In genomic region chr12:106302401-106303201, GRCh38 we compare ENCODE assay signal across 8 cellular contexts. TPM values are rescaled to one million over a fixed set of nuclear protein-coding genes. Genes with fewer than 3 reads are reported as not detected.
DNase-seq lines count a peak whose midpoint lies in the region; ATAC-seq and TF ChIP-seq lines count a peak whose summit lies in the region.

Gene TCP11L2, plus strand, starts transcription at chr12:106302733. Its CDS starts 8,343 bp downstream, at chr12:106311076.

- peak within 1 kb of the TSS; percentile 97 for H3K4me3 Mint-ChIP-seq in natural killer cell
- H3K4me3 Mint-ChIP-seq in stimulated activated naive B cell treated with anti-CD40 and anti-IgM and Interleukin-4, amounts not matched to agents 10 μg/mL and 1 μg/mL and 100 μg/mL, for 72 hours: peak within 1 kb of the TSS; percentile 92 to 100

- peaks cover 47 to 52% of the 10 kb centered on the region in 2 donors for H3K4me1 Mint-ChIP-seq in natural killer cell
- peaks cover 33 to 56% of the 10 kb centered on the region in 2 donors for H3K4me1 Mint-ChIP-seq in stimulated activated naive B cell treated with anti-CD40 and anti-IgM and Interleukin-4, amounts not matched to agents 10 μg/mL and 1 μg/mL and 100 μg/mL, for 72 hours

- DNase-seq in DMS153 (lab: John Stamatoyannopoulos, UW) (peak; percentile 23), KG1 (lab: John Stamatoyannopoulos, UW) (peak; percentile 74), RPMI8226 (peak; percentile 86), fibroblast of mammary gland (ENCODE audit: low read depth) (peak; percentile 58), natural killer cell (peak; percentile 90)
- DNase-seq in activated T-helper 9 cell treated with anti-CD3 and anti-CD28 coated beads, Interleukin-2, amount 50 U/mL, for 16 hours (ENCODE audit: low read depth): peak; percentile 85
- DNase-seq in stimulated activated naive B cell treated with anti-CD40 and anti-IgM and Interleukin-4, amounts not matched to agents 10 μg/mL and 1 μg/mL and 100 μg/mL, for 72 hours: peak; percentile 81

- H3K36me3 Mint-ChIP-seq in natural killer cell: no peaks in the 10 kb centered on the region
- H3K36me3 Mint-ChIP-seq in stimulated activated naive B cell treated with anti-CD40 and anti-IgM and Interleukin-4, amounts not matched to agents 10 μg/mL and 1 μg/mL and 100 μg/mL, for 72 hours: peaks cover 3 to 4% of the 10 kb centered on the region in 2 donors

- H3K4me3 ChIP-seq in fibroblast of mammary gland (ENCODE audit: control insufficient read depth, low read depth, low read length): peak within 1 kb of the TSS; percentile 93

- no peaks in the 10 kb centered on the region for H3K9me3 Mint-ChIP-seq in natural killer cell
- no peaks in the 10 kb centered on the region for H3K9me3 Mint-ChIP-seq in stimulated activated naive B cell treated with anti-CD40 and anti-IgM and Interleukin-4, amounts not matched to agents 10 μg/mL and 1 μg/mL and 100 μg/mL, for 72 hours

- peak within 1 kb of the TSS; percentile 96 to 99 for H3K27ac Mint-ChIP-seq in natural killer cell
- H3K27ac Mint-ChIP-seq in stimulated activated naive B cell treated with anti-CD40 and anti-IgM and Interleukin-4, amounts not matched to agents 10 μg/mL and 1 μg/mL and 100 μg/mL, for 72 hours: peak within 1 kb of the TSS; percentile 100

- intact Hi-C loops in natural killer cell (cut with micrococcal nuclease): loop anchor here (1.0 kb wide), 1 partner anchor 55 kb away; the partner anchor contains the start of gene POLR3B

- no peak for TF ChIP-seq CTCF in fibroblast of mammary gland (conservative IDR thresholded peaks at IDR 0.05; ENCODE audit: control insufficient read depth, insufficient read depth, low read depth, low read length)
- TF ChIP-seq CTCF in natural killer cell (IDR thresholded peaks at IDR 0.05): no peak

- no peaks in the 10 kb centered on the region for H3K27me3 Mint-ChIP-seq in natural killer cell (ENCODE audit: low read depth in 2 of 2)
- H3K27me3 Mint-ChIP-seq in stimulated activated naive B cell treated with anti-CD40 and anti-IgM and Interleukin-4, amounts not matched to agents 10 μg/mL and 1 μg/mL and 100 μg/mL, for 72 hours: no peaks in the 10 kb centered on the region

- ATAC-seq in GM21723 (IDR thresholded peaks at IDR 0.05; ENCODE audit: unreplicated experiment): peak; percentile 74
- peak; percentile 70 to 90 (median 72) for ATAC-seq in natural killer cell
- ATAC-seq in stimulated activated naive B cell treated with anti-CD40 and anti-IgM and Interleukin-4, amounts not matched to agents 10 μg/mL and 1 μg/mL and 100 μg/mL, for 72 hours (replicated peaks): peak; percentile 49 to 58

RNA-seq across cellular contexts. Expression of gene TCP11L2, which starts in this region (rescaled TPM):
- 10 to 100 TPM; 68.8 to 97.7 (median 71.1) TPM for total RNA-seq in natural killer cell

Comparison
In these comparisons a context has a peak if more than half of its experiments do, and no peak if none do; other contexts are left out.
1. Peak in every context shown above with its lines: DNase-seq, ATAC-seq and H3K4me3 ChIP-seq.
2. DNase-seq: peak in every context shown above with its lines; median percentile 90 in natural killer cell; 86 in RPMI8226; 85 in activated T-helper 9 cell treated with anti-CD3 and anti-CD28 coated beads, Interleukin-2, amount 50 U/mL, for 16 hours; 81 in stimulated activated naive B cell treated with anti-CD40 and anti-IgM and Interleukin-4, amounts not matched to agents 10 μg/mL and 1 μg/mL and 100 μg/mL, for 72 hours; 74 in KG1; 58 in fibroblast of mammary gland; 23 in DMS153.